ENCODE assay signal across 1 cellular context in the genomic region with DNA sequence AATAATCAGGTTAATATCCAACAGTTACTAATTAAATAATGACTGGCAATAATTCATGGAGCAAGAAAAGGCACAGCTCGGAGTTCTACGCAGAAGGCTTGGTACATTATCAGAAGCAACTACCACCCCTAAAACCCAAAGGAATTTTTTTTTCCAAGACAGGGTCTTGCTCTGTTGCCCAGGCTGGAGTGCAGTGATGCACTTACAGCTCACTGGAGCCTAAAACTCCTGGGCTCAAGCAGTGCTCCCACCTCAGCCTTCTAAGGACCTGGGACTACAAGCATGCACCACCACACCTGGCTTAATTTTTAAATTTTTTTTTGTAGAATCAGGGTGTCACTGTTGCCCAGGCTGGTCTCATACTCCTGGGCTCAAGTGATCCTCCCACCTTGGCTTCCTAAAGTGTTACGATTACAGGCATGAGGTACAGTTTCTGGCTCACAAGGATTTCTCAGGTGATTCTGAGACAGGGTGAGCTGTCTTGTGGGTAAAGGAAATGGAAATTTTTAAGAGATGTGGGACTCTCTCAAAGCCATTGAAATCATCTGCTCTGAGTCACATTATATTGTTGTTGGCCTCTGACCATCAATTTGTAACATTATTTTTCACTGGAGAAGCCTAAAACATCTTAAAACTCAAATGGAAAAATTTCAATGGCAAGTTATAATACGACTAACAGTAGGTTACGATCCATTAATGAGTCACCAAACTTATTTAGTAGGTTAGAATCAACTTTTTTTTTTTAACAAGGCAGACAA.
TF ChIP-seq lines count a peak whose summit lies in the region.

No MANE protein-coding gene starts in this region.

TF ChIP-seq in HepG2, 621 proteins besides CTCF, POLR2A, EP300 and RAD21:
- no peak for TF ChIP-seq HNF4A (CRISPR knock-in tag; IDR thresholded peaks at IDR 0.05)
- TF ChIP-seq ZNF121 (CRISPR knock-in tag; IDR thresholded peaks at IDR 0.05), result peak; percentile 48; the same call in 1 of the 2 replicates
